Comparison of ENCODE assay signal across 28 cellular contexts in genomic region chr3:147358144-147358992, GRCh38. TPM values are rescaled to one million over a fixed set of nuclear protein-coding genes. Genes with fewer than 3 reads are reported as not detected.
"Had no signal": no experiment of that assay in that cellular context is flagged by ENCODE, and none has a peak within 500 bp of the region (broad histone marks: within the 10 kb centered on the region; RNA-seq: fewer than 3 reads in every experiment).

No MANE protein-coding gene starts in this region.

- ATAC-seq: activated CD4-positive, CD25-positive, alpha-beta regulatory T cell treated with anti-CD3 and anti-CD28 coated beads, Interleukin-2, amount 50 U/mL, for 24 hours; activated CD8-positive, alpha-beta T cell treated with anti-CD3 and anti-CD28 coated beads, Interleukin-2, amount 10 ng/mL, durations not matched to agents 7 days and 5 days; activated naive CD8-positive, alpha-beta T cell treated with anti-CD3 and anti-CD28 coated beads, Interleukin-2, amount 50 U/mL, for 24 hours; body of pancreas; left cardiac atrium; right lobe of liver had no signal

- H3K27ac Mint-ChIP-seq: activated naive CD8-positive, alpha-beta T cell treated with anti-CD3 and anti-CD28 coated beads, Interleukin-2, amount 50 U/mL, for 24 hours; nephron; stimulated activated naive CD8-positive, alpha-beta T cell treated with anti-CD3 and anti-CD28 coated beads, Interleukin-15, Interleukin-2, amounts not matched to agents 100 ng/mL and 50 ng/mL, for 24 hours had no signal

- H3K36me3 ChIP-seq: right lobe of liver, thyroid gland had no signal

- DNase-seq: activated CD4-positive, alpha-beta T cell treated with anti-CD3 and anti-CD28 coated beads, Interleukin-2, amount 50 U/mL, for 1 hour; activated CD8-positive, alpha-beta T cell treated with anti-CD3 and anti-CD28 coated beads, Interleukin-2, amount 10 ng/mL, durations not matched to agents 7 days and 5 days; activated gamma-delta T cell; activated naive CD4-positive, alpha-beta T cell treated with anti-CD3 and anti-CD28 coated beads, Interleukin-2, amount 50 U/mL, for 16 hours; activated naive CD8-positive, alpha-beta T cell treated with anti-CD3 and anti-CD28 coated beads, Interleukin-2, amount 50 U/mL, for 24 hours; anterior cingulate cortex; body of pancreas; dermis blood vessel endothelial cell; effector CD8-positive, alpha-beta T cell; erythroblast; foreskin melanocyte; islet precursor cell; left cardiac atrium; nucleus accumbens; right lobe of liver; stimulated activated CD4-positive, alpha-beta T cell treated with anti-CD3 and anti-CD28 coated beads, Interleukin-1b, Interleukin-23, amount 100 ng/mL, for 48 hours; substantia nigra; thyroid gland had no signal

- H3K4me1 ChIP-seq: right lobe of liver, thyroid gland had no signal

- H3K9me3 ChIP-seq: body of pancreas, right lobe of liver, thyroid gland had no signal

- H3K4me3 Mint-ChIP-seq: activated CD8-positive, alpha-beta T cell treated with anti-CD3 and anti-CD28 coated beads, Interleukin-2, amount 10 ng/mL, durations not matched to agents 7 days and 5 days; activated naive CD8-positive, alpha-beta T cell treated with anti-CD3 and anti-CD28 coated beads, Interleukin-2, amount 50 U/mL, for 24 hours; activated T-helper 1 cell treated with anti-CD3 and anti-CD28 coated beads, Interleukin-12 subunit alpha, Interleukin-12 subunit beta, Interleukin-2, Interleukin-4 antibody, amounts not matched to agents 30 ng/mL and 10 ng/mL and 1 ng/mL, durations not matched to agents 14 hours and 24 hours and 36 hours; stimulated activated naive CD8-positive, alpha-beta T cell treated with anti-CD3 and anti-CD28 coated beads, Interleukin-15, Interleukin-2, amounts not matched to agents 100 ng/mL and 50 ng/mL, for 24 hours had no signal

- H3K4me1 Mint-ChIP-seq: activated naive CD8-positive, alpha-beta T cell treated with anti-CD3 and anti-CD28 coated beads, Interleukin-2, amount 50 U/mL, for 24 hours had no signal

- H3K27ac ChIP-seq: body of pancreas, right lobe of liver, skin epidermis, thyroid gland had no signal

- H3K4me3 ChIP-seq: body of pancreas, right lobe of liver, skin epidermis, thyroid gland had no signal

- H3K9me3 Mint-ChIP-seq: activated T-helper 1 cell treated with anti-CD3 and anti-CD28 coated beads, Interleukin-12 subunit alpha, Interleukin-12 subunit beta, Interleukin-2, Interleukin-4 antibody, amounts not matched to agents 30 ng/mL and 10 ng/mL and 1 ng/mL, durations not matched to agents 14 hours and 24 hours and 36 hours had no signal

RNA-seq across cellular contexts. Expression of gene ZIC4, which starts 48.0 kb away (rescaled TPM):
- total RNA-seq: activated CD8-positive, alpha-beta T cell treated with anti-CD3 and anti-CD28 coated beads, Interleukin-2, amount 10 ng/mL, durations not matched to agents 7 days and 5 days; activated T-helper 1 cell treated with anti-CD3 and anti-CD28 coated beads, Interleukin-12 subunit alpha, Interleukin-12 subunit beta, Interleukin-2, Interleukin-4 antibody, amounts not matched to agents 30 ng/mL and 10 ng/mL and 1 ng/mL, durations not matched to agents 14 hours and 24 hours and 36 hours; body of pancreas; cardiac septum; dermis blood vessel endothelial cell; left cardiac atrium; liver; mononuclear cell; T-helper 2 cell treated with Interferon-gamma antibody and Interleukin-4, amounts not matched to agents 100 ng/mL and 5 ng/mL, for 36 hours; thyroid gland; urinary bladder had no signal

RNA-seq across cellular contexts. Expression of gene ZIC1, which starts 50.8 kb away (rescaled TPM):
- total RNA-seq: activated CD8-positive, alpha-beta T cell treated with anti-CD3 and anti-CD28 coated beads, Interleukin-2, amount 10 ng/mL, durations not matched to agents 7 days and 5 days; activated T-helper 1 cell treated with anti-CD3 and anti-CD28 coated beads, Interleukin-12 subunit alpha, Interleukin-12 subunit beta, Interleukin-2, Interleukin-4 antibody, amounts not matched to agents 30 ng/mL and 10 ng/mL and 1 ng/mL, durations not matched to agents 14 hours and 24 hours and 36 hours; body of pancreas; cardiac septum; dermis blood vessel endothelial cell; left cardiac atrium; liver; mononuclear cell; T-helper 2 cell treated with Interferon-gamma antibody and Interleukin-4, amounts not matched to agents 100 ng/mL and 5 ng/mL, for 36 hours; thyroid gland; urinary bladder had no signal
